ENCODE assay signal across 1 cellular context in the genomic region with DNA sequence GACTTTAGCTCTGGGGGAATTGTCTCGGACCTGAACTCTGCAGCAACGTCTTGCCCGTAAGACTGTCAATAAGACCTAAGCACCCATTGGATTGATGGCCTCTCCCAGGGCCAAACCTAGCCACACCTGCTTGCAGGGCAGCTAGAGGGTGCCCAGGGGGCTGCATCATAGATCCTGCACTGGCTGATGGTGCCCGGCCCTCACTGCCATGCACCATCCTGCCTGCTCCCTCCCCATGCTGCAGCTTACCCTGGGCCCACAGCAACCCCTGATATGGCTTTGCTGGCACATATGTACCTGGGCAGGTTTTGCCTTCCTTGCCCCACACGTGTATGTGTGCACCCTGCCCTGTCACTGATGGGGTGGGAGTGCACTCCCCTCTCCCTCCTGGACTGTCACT.
TF ChIP-seq lines count a peak whose summit lies in the region.

No MANE protein-coding gene starts in this region.

TF ChIP-seq in H1, 55 proteins besides CTCF, POLR2A, EP300 and RAD21:
- TF ChIP-seq SP2 (IDR thresholded peaks at IDR 0.05; ENCODE audit: low read length) = no peak
- TF ChIP-seq SP4 (IDR thresholded peaks at IDR 0.05; ENCODE audit: low read length) = no peak
- TF ChIP-seq TAF7 (optimal IDR thresholded peaks at IDR 0.05; ENCODE audit: borderline replicate concordance, low read depth, low read length) = no peak
- TF ChIP-seq PHF8 (conservative IDR thresholded peaks at IDR 0.05; ENCODE audit: low read depth, low read length) = no peak
- TF ChIP-seq KDM5A (IDR thresholded peaks at IDR 0.05; ENCODE audit: low read length) = no peak
- TF ChIP-seq SIRT6 (IDR thresholded peaks at IDR 0.05; ENCODE audit: low read length) = no peak
- TF ChIP-seq, protein P1, sequence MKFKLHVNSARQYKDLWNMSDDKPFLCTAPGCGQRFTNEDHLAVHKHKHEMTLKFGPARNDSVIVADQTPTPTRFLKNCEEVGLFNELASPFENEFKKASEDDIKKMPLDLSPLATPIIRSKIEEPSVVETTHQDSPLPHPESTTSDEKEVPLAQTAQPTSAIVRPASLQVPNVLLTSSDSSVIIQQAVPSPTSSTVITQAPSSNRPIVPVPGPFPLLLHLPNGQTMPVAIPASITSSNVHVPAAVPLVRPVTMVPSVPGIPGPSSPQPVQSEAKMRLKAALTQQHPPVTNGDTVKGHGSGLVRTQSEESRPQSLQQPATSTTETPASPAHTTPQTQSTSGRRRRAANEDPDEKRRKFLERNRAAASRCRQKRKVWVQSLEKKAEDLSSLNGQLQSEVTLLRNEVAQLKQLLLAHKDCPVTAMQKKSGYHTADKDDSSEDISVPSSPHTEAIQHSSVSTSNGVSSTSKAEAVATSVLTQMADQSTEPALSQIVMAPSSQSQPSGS (IDR thresholded peaks at IDR 0.05; ENCODE audit: low read length) = no peak
- TF ChIP-seq EGR1 (IDR thresholded peaks at IDR 0.05; ENCODE audit: borderline replicate concordance, low read depth, low read length) = no peak
- TF ChIP-seq CREB1 (IDR thresholded peaks at IDR 0.05) = no peak
- TF ChIP-seq YY1 (IDR thresholded peaks at IDR 0.05; ENCODE audit: low read depth, low read length) = no peak
